Comparison of ENCODE assay signal across 23 cellular contexts in the genomic region with DNA sequence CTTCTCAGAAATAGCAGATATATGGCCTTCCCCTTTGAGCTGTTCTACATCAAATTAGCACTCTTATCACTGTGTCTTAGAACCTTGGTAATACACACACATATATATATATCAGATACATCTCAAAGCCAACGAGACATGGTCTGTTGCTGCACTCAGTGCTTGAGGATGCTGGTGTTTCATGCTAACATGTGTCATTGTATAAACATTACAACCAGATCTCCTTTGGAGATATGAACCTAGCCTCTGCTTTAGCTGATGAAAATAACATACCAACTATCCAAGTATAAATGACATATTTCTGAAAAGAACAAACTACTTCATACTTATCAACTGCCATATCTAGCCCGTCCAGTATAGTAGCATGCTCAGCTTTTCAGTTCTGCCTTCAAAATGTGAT.
"Had no signal": no experiment of that assay in that cellular context is flagged by ENCODE, and none has a peak within 500 bp of the region (broad histone marks: within the 10 kb centered on the region; RNA-seq: fewer than 3 reads in every experiment).

No MANE protein-coding gene starts in this region.

- H2AFZ ChIP-seq: hepatocyte had no signal

- H3K79me2 ChIP-seq: hepatocyte had no signal

- H3K4me1 ChIP-seq: colonic mucosa, foreskin keratinocyte, gastroesophageal sphincter, heart left ventricle, left lung, lower lobe of right lung had no signal

- H3K27me3 ChIP-seq: colonic mucosa had no signal

- H3K9me3 ChIP-seq: colonic mucosa, gastroesophageal sphincter, heart left ventricle, left lung, lower lobe of right lung, mucosa of descending colon had no signal

- H3K4me3 ChIP-seq: colonic mucosa, gastroesophageal sphincter, heart left ventricle, hepatocyte, left lung, lower lobe of right lung, mucosa of descending colon had no signal

- DNase-seq: colonic mucosa; cortex of kidney; effector CD8-positive, alpha-beta T cell; effector memory CD8-positive, alpha-beta T cell; endodermal cell; erythroblast; foreskin keratinocyte; heart left ventricle; hypothalamus; immature natural killer cell; islet precursor cell; kidney; kidney glomerular epithelial cell; left lung; left ventricle myocardium superior; lower lobe of right lung; mesenchymal stem cell; mucosa of descending colon; naive B cell had no signal

- H3K36me3 ChIP-seq: colonic mucosa, gastroesophageal sphincter, heart left ventricle, left lung, lower lobe of right lung had no signal

- H3K27ac ChIP-seq: colonic mucosa, epithelial cell of prostate, foreskin keratinocyte, gastroesophageal sphincter, heart left ventricle, hepatocyte, left lung, lower lobe of right lung had no signal

- H3K4me2 ChIP-seq: hepatocyte had no signal

- ATAC-seq: effector memory CD8-positive, alpha-beta T cell; esophagus mucosa; gastroesophageal sphincter; heart left ventricle; left lung; left ventricle myocardium superior; lower lobe of right lung; mucosa of descending colon had no signal
